ENCODE assay signal across 8 cellular contexts in the genomic region with DNA sequence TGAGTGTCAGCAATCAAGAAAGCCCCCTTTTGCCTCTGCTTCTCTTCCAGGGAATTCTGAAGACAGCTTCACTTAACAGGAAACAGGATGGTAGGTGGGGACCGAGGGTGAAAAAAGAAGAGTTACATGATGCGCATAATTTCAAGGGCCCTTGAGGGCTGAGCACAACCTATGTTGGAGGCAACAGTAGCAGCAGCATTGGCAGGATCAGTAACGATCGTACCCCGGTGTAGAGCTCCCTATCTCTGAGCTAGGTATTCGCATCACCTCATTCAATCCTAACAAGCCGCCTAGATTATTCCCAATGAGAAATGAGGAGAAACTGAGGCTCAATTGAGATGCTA. TPM values are rescaled to one million over a fixed set of nuclear protein-coding genes. Genes with fewer than 3 reads are reported as not detected.
DNase-seq lines count a peak whose midpoint lies in the region; ATAC-seq and TF ChIP-seq lines count a peak whose summit lies in the region.

No MANE protein-coding gene starts in this region.

- peak overlapping the region; percentile 76 for H3K27ac ChIP-seq in SJSA1

- peak in 1 of 2 donors; percentile 25 for ATAC-seq in natural killer cell treated with Interleukin-12 subunit alpha and Interleukin-12 subunit beta and Interleukin-15 and Interleukin-18, amount 100 ng/mL, for 72 hours

- in situ Hi-C loops in G401 (cut with HindIII; ENCODE audit: low sequenced_read_pairs): no loop called here

- TF ChIP-seq POLR2A in erythroblast (IDR thresholded peaks at IDR 0.05; ENCODE audit: low read length): no peak

- H3K4me1 ChIP-seq in SJSA1 (replicated peaks): peaks cover 16% of the 10 kb centered on the region

- H3K4me3 Mint-ChIP-seq in natural killer cell treated with Interleukin-12 subunit alpha and Interleukin-12 subunit beta and Interleukin-15 and Interleukin-18, amount 100 ng/mL, for 72 hours: peak overlapping the region; percentile 90

- H3K27me3 ChIP-seq in SJSA1 (replicated peaks): no peaks in the 10 kb centered on the region

- H3K27ac Mint-ChIP-seq in natural killer cell treated with Interleukin-12 subunit alpha and Interleukin-12 subunit beta and Interleukin-15 and Interleukin-18, amount 100 ng/mL, for 72 hours: peak overlapping the region; percentile 77 to 85

- peaks cover 4% of the 10 kb centered on the region; the same call in 1 of the 2 replicates for H3K9me3 ChIP-seq in SJSA1 (replicated peaks)

- no peaks in the 10 kb centered on the region for H3K36me3 Mint-ChIP-seq in natural killer cell treated with Interleukin-12 subunit alpha and Interleukin-12 subunit beta and Interleukin-15 and Interleukin-18, amount 100 ng/mL, for 72 hours

- DNase-seq in stimulated activated CD4-positive, alpha-beta T cell treated with anti-CD3 and anti-CD28 coated beads, Interleukin-12 subunit alpha, Interleukin-12 subunit beta, amount 100 ng/mL, for 4 hours: peak; percentile 1
- no peak for DNase-seq in stimulated activated CD4-positive, alpha-beta T cell treated with anti-CD3 and anti-CD28 coated beads, Interleukin-4, amount 100 ng/mL, for 4 hours
- DNase-seq in SJSA1 (ENCODE audit: low read depth in 1 of 2, low spot score in 2 of 2): no peak
- DNase-seq in erythroblast (lab: John Stamatoyannopoulos, UW): peak; percentile 23 to 47
- DNase-seq in natural killer cell treated with Interleukin-12 subunit alpha and Interleukin-12 subunit beta and Interleukin-15 and Interleukin-18, amount 100 ng/mL, for 72 hours (ENCODE audit: low spot score): no peak
- DNase-seq in EL: no peak
- DNase-seq in NCI-H774 (lab: John Stamatoyannopoulos, UW): no peak
- no peak for DNase-seq in G401 (ENCODE audit: low spot score)

- peaks cover 19 to 25% of the 10 kb centered on the region in 2 donors for H3K4me1 Mint-ChIP-seq in natural killer cell treated with Interleukin-12 subunit alpha and Interleukin-12 subunit beta and Interleukin-15 and Interleukin-18, amount 100 ng/mL, for 72 hours (ENCODE audit: low read depth in 2 of 2)

- H3K4me3 ChIP-seq in SJSA1: peak overlapping the region; percentile 97

- H3K36me3 ChIP-seq in SJSA1: peaks cover 18% of the 10 kb centered on the region

- H3K27me3 Mint-ChIP-seq in natural killer cell treated with Interleukin-12 subunit alpha and Interleukin-12 subunit beta and Interleukin-15 and Interleukin-18, amount 100 ng/mL, for 72 hours: no peaks in the 10 kb centered on the region

- no peaks in the 10 kb centered on the region for H3K9me3 Mint-ChIP-seq in natural killer cell treated with Interleukin-12 subunit alpha and Interleukin-12 subunit beta and Interleukin-15 and Interleukin-18, amount 100 ng/mL, for 72 hours

RNA-seq across cellular contexts. Expression of a gene that starts 0.4 kb away (rescaled TPM):
- 9.7 and 16.7 TPM in 2 replicates for total RNA-seq in SJSA1 (2014; rRNA removed; shearing (Covaris generic))
- total RNA-seq in natural killer cell treated with Interleukin-12 subunit alpha and Interleukin-12 subunit beta and Interleukin-15 and Interleukin-18, amount 100 ng/mL, for 72 hours: 10 to 100 TPM; 45.5 to 63.4 TPM
- 11.9 and 13.1 TPM in 2 replicates for total RNA-seq in G401 (2014; rRNA removed; shearing (Covaris generic))

RNA-seq across cellular contexts. Expression of a gene that starts 38.3 kb away (rescaled TPM):
- total RNA-seq in SJSA1 (2014; rRNA removed; shearing (Covaris generic)): 5.0 and 9.0 TPM in 2 replicates
- 10 to 100 TPM; 40.0 to 46.9 TPM for total RNA-seq in natural killer cell treated with Interleukin-12 subunit alpha and Interleukin-12 subunit beta and Interleukin-15 and Interleukin-18, amount 100 ng/mL, for 72 hours
- 8.6 and 12.6 TPM in 2 replicates for total RNA-seq in G401 (2014; rRNA removed; shearing (Covaris generic))

Comparison
In these comparisons a context has a peak if more than half of its experiments do, and no peak if none do; other contexts are left out.
1. DNase-seq: peak in stimulated activated CD4-positive, alpha-beta T cell treated with anti-CD3 and anti-CD28 coated beads, Interleukin-12 subunit alpha, Interleukin-12 subunit beta, amount 100 ng/mL, for 4 hours (single experiment) and erythroblast (2 of 2); none in stimulated activated CD4-positive, alpha-beta T cell treated with anti-CD3 and anti-CD28 coated beads, Interleukin-4, amount 100 ng/mL, for 4 hours (0 of 2), SJSA1 (0 of 2), natural killer cell treated with Interleukin-12 subunit alpha and Interleukin-12 subunit beta and Interleukin-15 and Interleukin-18, amount 100 ng/mL, for 72 hours (single experiment), EL (single experiment), NCI-H774 (single experiment) and G401 (single experiment).